ENCODE assay signal across 1 cellular context in the genomic region with DNA sequence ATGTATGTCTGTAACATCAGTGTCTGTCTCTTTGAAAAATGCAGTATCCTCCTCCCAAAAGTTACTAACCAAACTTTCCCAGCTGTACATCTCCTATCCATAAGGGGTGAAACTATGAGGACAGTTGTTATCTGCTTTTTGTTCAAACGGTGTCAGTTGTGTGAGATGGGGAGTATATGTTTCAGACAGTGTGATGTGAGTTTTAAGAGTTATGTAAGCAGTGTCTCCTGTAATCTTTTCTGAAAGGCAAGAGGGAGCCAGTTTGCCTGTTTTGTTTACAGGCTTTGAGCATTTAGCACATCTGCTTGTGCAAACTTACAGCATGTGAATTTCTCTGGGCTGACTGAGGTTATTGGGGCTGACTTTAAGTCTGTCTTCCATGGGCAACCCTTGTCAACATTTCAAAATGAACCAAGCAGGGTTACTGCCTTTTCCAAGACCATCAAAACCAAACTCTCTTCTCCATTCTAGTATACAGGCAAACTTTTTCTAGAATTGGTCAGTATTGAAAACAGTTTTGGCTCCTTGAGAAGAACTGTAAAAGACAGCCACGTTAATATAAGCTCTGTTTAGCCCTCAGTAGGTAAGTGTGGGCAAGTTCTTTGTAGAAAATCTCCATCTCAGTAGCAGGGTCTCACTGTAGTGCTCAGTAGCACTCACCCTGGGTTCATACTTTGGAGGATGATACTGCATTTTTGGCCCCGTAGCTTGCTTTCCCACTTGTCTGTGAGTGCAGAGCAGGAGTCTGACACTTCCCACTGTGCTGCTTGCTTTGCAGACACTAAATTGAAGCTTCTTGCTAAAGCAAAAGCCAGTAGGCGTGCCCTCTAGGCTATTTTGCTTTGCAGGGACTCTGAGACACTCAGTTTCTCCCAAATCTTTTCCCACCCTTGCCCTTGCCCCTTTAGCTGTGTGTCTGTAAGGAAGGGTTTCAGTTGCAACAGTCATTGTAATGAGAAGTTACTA.
TF ChIP-seq lines count a peak whose summit lies in the region.

No MANE protein-coding gene starts in this region.

TF ChIP-seq in GM12878, 131 proteins besides CTCF, POLR2A, EP300 and RAD21:
- TF ChIP-seq TAF1 (IDR thresholded peaks at IDR 0.05; ENCODE audit: borderline replicate concordance, low read depth, low read length) (no peak), NFIC (IDR thresholded peaks at IDR 0.05; ENCODE audit: low read depth, low read length) (no peak), GABPA (IDR thresholded peaks at IDR 0.05; ENCODE audit: low read depth) (no peak), RFX5 (IDR thresholded peaks at IDR 0.05; ENCODE audit: low read depth, low read length) (no peak), FOXK2 (IDR thresholded peaks at IDR 0.05) (no peak), RBBP5 (conservative IDR thresholded peaks at IDR 0.05) (no peak), CBFB (IDR thresholded peaks at IDR 0.05; ENCODE audit: low read depth) (no peak), FOXM1 (IDR thresholded peaks at IDR 0.05; ENCODE audit: low read depth, low read length) (no peak), ETV6 (conservative IDR thresholded peaks at IDR 0.05 in 1 of 2, IDR thresholded peaks at IDR 0.05 in 1 of 2; ENCODE audit: borderline replicate concordance in 1 of 2, low read depth in 1 of 2) (no peak)
